In genomic region chr15:91022832-91023129, GRCh38 we compare ENCODE assay signal across 8 cellular contexts. TPM values are rescaled to one million over a fixed set of nuclear protein-coding genes. Genes with fewer than 3 reads are reported as not detected.
DNase-seq lines count a peak whose midpoint lies in the region; ATAC-seq and TF ChIP-seq lines count a peak whose summit lies in the region.

No MANE protein-coding gene starts in this region.

- no peaks in the 10 kb centered on the region for H3K27me3 Mint-ChIP-seq in CD4-positive, alpha-beta T cell
- H3K27me3 Mint-ChIP-seq in nephron progenitor cell (ENCODE audit: low read depth, poor library complexity), result peaks cover 18% of the 10 kb centered on the region

- POLR2A ChIA-PET in CD4-positive, alpha-beta T cell (lab: Charles Lee), result interaction anchor here (1.0 to 1.1 kb wide), 2 partner anchors 12 to 91 kb away, joined by 3 to 4 read pairs; partner anchors contain the start of gene HDDC3

- peak overlapping the region; percentile 44 to 84 for H3K9ac ChIP-seq in colonic mucosa (ENCODE audit: low read depth in 2 of 2, low read length in 2 of 2)

- H3K36me3 ChIP-seq in colonic mucosa, result no peaks in the 10 kb centered on the region

- H3K4me1 ChIP-seq in colonic mucosa, result peaks cover 4% of the 10 kb centered on the region

- peak overlapping the region; percentile 91 for H3K4me3 ChIP-seq in colonic mucosa

- intact Hi-C loops in CD4-positive, alpha-beta T cell (cut with DNase I, micrococcal nuclease), result loop anchor here in 1 of 2 experiments (5.0 kb wide), 1 partner anchor 65 kb away; no protein-coding TSS in a partner anchor
- intact Hi-C loops in colonic mucosa (cut with DNase I), result no loop called here

- ATAC-seq in CD4-positive, alpha-beta T cell (ENCODE audit: poor library complexity), result no peak
- ATAC-seq in GM21737 (IDR thresholded peaks at IDR 0.05; ENCODE audit: unreplicated experiment) (no peak), GM19023 (IDR thresholded peaks at IDR 0.05; ENCODE audit: unreplicated experiment) (no peak)

- no peak for DNase-seq in CD4-positive, alpha-beta T cell
- peak; percentile 11 for DNase-seq in HT1080 (ENCODE audit: low read depth)
- no peak for DNase-seq in colonic mucosa
- DNase-seq in nephron progenitor cell, result no peak
- DNase-seq in NCI-H1417 (lab: John Stamatoyannopoulos, UW), result no peak
- DNase-seq in middle frontal gyrus (ENCODE audit: extremely low spot score, low spot score), result no peak

- H3K4me1 Mint-ChIP-seq in CD4-positive, alpha-beta T cell (ENCODE audit: low read depth), result peaks cover 44% of the 10 kb centered on the region
- peaks cover 46% of the 10 kb centered on the region for H3K4me1 Mint-ChIP-seq in nephron progenitor cell

- CTCF ChIA-PET in CD4-positive, alpha-beta T cell (lab: Charles Lee), result interaction anchor here (2.6 kb wide), 1 partner anchor 67 kb away, joined by 11 read pairs; the partner anchor contains the start of gene RCCD1

- TF ChIP-seq CTCF in CD4-positive, alpha-beta T cell (IDR thresholded peaks at IDR 0.05), result no peak
- no peak for TF ChIP-seq CTCF in colonic mucosa (IDR thresholded peaks at IDR 0.05)
- no peak for TF ChIP-seq CTCF in nephron progenitor cell (IDR thresholded peaks at IDR 0.05)

- no peaks in the 10 kb centered on the region for H3K9me3 ChIP-seq in CD4-positive, alpha-beta T cell (ENCODE audit: control insufficient read depth, low read length)
- no peaks in the 10 kb centered on the region for H3K9me3 ChIP-seq in colonic mucosa

- peak overlapping the region; percentile 88 for H3K27ac Mint-ChIP-seq in CD4-positive, alpha-beta T cell
- no peak overlapping the region for H3K27ac Mint-ChIP-seq in nephron progenitor cell

- peaks cover 21% of the 10 kb centered on the region for H3K36me3 Mint-ChIP-seq in CD4-positive, alpha-beta T cell (ENCODE audit: low read depth)
- H3K36me3 Mint-ChIP-seq in nephron progenitor cell (ENCODE audit: low read depth), result peaks cover 13% of the 10 kb centered on the region

- H3K9me3 Mint-ChIP-seq in CD4-positive, alpha-beta T cell, result no peaks in the 10 kb centered on the region
- no peaks in the 10 kb centered on the region for H3K9me3 Mint-ChIP-seq in nephron progenitor cell

- H3K27me3 ChIP-seq in CD4-positive, alpha-beta T cell (ENCODE audit: control insufficient read depth, insufficient read depth, low read length), result no peaks in the 10 kb centered on the region
- no peaks in the 10 kb centered on the region for H3K27me3 ChIP-seq in colonic mucosa

- H3K4me3 Mint-ChIP-seq in CD4-positive, alpha-beta T cell, result peak overlapping the region; percentile 96
- peak overlapping the region; percentile 98 for H3K4me3 Mint-ChIP-seq in nephron progenitor cell

- peak overlapping the region; percentile 62 for H3K27ac ChIP-seq in CD4-positive, alpha-beta T cell (ENCODE audit: low read depth, low read length)
- H3K27ac ChIP-seq in colonic mucosa, result peak overlapping the region; percentile 41

RNA-seq across cellular contexts. Expression of gene VPS33B, which starts 0.4 kb away (rescaled TPM):
- total RNA-seq in CD4-positive, alpha-beta T cell, result 10 to 100 TPM; 17.2 to 23.8 TPM
- total RNA-seq in HT1080 (2014; rRNA removed; shearing (Covaris generic)), result 11.6 and 12.7 TPM in 2 replicates
- 8.9 and 9.5 TPM in 2 replicates for polyA plus RNA-seq in HT1080 (2015; cell fraction: cytosol; rRNA removed)
- 19.7 and 26.5 TPM in 2 replicates for polyA plus RNA-seq in HT1080 (2015; cell fraction: nucleus; rRNA removed)
- total RNA-seq in colonic mucosa, result 10 to 100 TPM; 18.0 to 18.1 TPM

RNA-seq across cellular contexts. Expression of gene PRC1, which starts 28.4 kb away (rescaled TPM):
- total RNA-seq in CD4-positive, alpha-beta T cell, result 10 to 100 TPM; 24.4 to 26.7 TPM
- 267 and 328 TPM in 2 replicates for total RNA-seq in HT1080 (2014; rRNA removed; shearing (Covaris generic))
- polyA plus RNA-seq in HT1080 (2015; cell fraction: cytosol; rRNA removed), result 164 and 186 TPM in 2 replicates
- 374 and 387 TPM in 2 replicates for polyA plus RNA-seq in HT1080 (2015; cell fraction: nucleus; rRNA removed)
- 100 to 1,000 TPM in 1 of 2 donors, 10 to 100 TPM in 1; 44.3 to 114 TPM for total RNA-seq in colonic mucosa
